Comparison of ENCODE assay signal across 25 cellular contexts in genomic region chr15:63803106-63803886, GRCh38. TPM values are rescaled to one million over a fixed set of nuclear protein-coding genes. Genes with fewer than 3 reads are reported as not detected.
A peak's percentile ranks its signal among the peaks of the same experiment; 100 is the strongest.
DNase-seq lines count a peak whose midpoint lies in the region; ATAC-seq, FAIRE-seq and TF ChIP-seq lines count a peak whose summit lies in the region.
"Had no signal": no experiment of that assay in that cellular context is flagged by ENCODE, and none has a peak within 500 bp of the region (broad histone marks: within the 10 kb centered on the region; RNA-seq: fewer than 3 reads in every experiment).

No MANE protein-coding gene starts in this region.

- H3K4me1 ChIP-seq in cardiac muscle cell (ENCODE audit: low read depth) (peaks cover 17% of the 10 kb centered on the region), right cardiac atrium (ENCODE audit: control insufficient read depth, insufficient read depth, low read length) (peaks cover 16% of the 10 kb centered on the region)
- H3K4me1 ChIP-seq: colonic mucosa had no signal

- no peak for ATAC-seq in right cardiac atrium
- no peak for ATAC-seq in activated CD4-positive, CD25-positive, alpha-beta regulatory T cell treated with anti-CD3 and anti-CD28 coated beads, Interleukin-2, amount 50 U/mL, for 24 hours
- ATAC-seq: mucosa of descending colon, T-helper 17 cell had no signal

- intact Hi-C loops in right cardiac atrium (cut with DNase I) = no loop called here

- DNase-seq in cardiac muscle cell (ENCODE audit: low read depth in 1 of 2, low spot score in 1 of 2) = peak in 1 of 2 donors; percentile 39
- no peak for DNase-seq in right cardiac atrium
- peak; percentile 15 for DNase-seq in NCI-H226
- DNase-seq in bronchial epithelial cell (ENCODE audit: low read depth) = peak; percentile 38
- no peak for DNase-seq in HPDE6-E6E7 (ENCODE audit: extremely low spot score)
- DNase-seq in putamen (ENCODE audit: low spot score) = no peak
- DNase-seq in DMS153 (lab: John Stamatoyannopoulos, UW) = no peak
- DNase-seq: activated CD4-positive, alpha-beta T cell treated with anti-CD3 and anti-CD28 coated beads for 4 hours; activated gamma-delta T cell treated with Interleukin-2 at 50 U/mL for 16 hours; activated T-cell treated with anti-CD3 and anti-CD28 coated beads, Interleukin-2, amount 50 U/mL, for 1 hour; C1 segment of cervical spinal cord; colonic mucosa; effector CD8-positive, alpha-beta T cell; kidney glomerular epithelial cell; mucosa of descending colon; NCI-H2029 treated with DMSO at 0.1 percent for 48 hours; NCI-H446; stimulated activated CD4-positive, alpha-beta T cell treated with anti-CD3 and anti-CD28 coated beads, Interleukin-1b, Interleukin-23, amount 100 ng/mL, for 48 hours; T-helper 17 cell; transverse colon had no signal

- H3K4me3 ChIP-seq in cardiac muscle cell = no peak overlapping the region
- H3K4me3 ChIP-seq in right cardiac atrium (ENCODE audit: low read length) = no peak overlapping the region
- no peak overlapping the region for H3K4me3 ChIP-seq in bronchial epithelial cell (ENCODE audit: low read depth, low read length)
- H3K4me3 ChIP-seq: colonic mucosa, lung, mucosa of descending colon, SK-N-MC, smooth muscle cell, transverse colon had no signal

- WGBS in right cardiac atrium = 74% methylated on average over 6 of the region's 6 CpGs

- no peaks in the 10 kb centered on the region for H3K9me3 ChIP-seq in cardiac muscle cell (ENCODE audit: low read depth)
- H3K9me3 ChIP-seq in right cardiac atrium (ENCODE audit: control insufficient read depth, low read length) = no peaks in the 10 kb centered on the region
- H3K9me3 ChIP-seq: colonic mucosa, mucosa of descending colon, transverse colon had no signal

- no peak for FAIRE-seq in bronchial epithelial cell (lab: Jason Lieb, UNC)

- H3K27me3 ChIP-seq in cardiac muscle cell (no peaks in the 10 kb centered on the region), right cardiac atrium (ENCODE audit: control insufficient read depth, insufficient read depth) (no peaks in the 10 kb centered on the region), bronchial epithelial cell (ENCODE audit: control insufficient read depth, insufficient read depth, low read length) (no peaks in the 10 kb centered on the region)
- H3K27me3 ChIP-seq: colonic mucosa, transverse colon had no signal

- no peak for TF ChIP-seq CTCF in cardiac muscle cell (IDR thresholded peaks at IDR 0.05; ENCODE audit: low read depth, low read length)
- TF ChIP-seq CTCF in bronchial epithelial cell (IDR thresholded peaks at IDR 0.05; ENCODE audit: insufficient read depth, low read length, severe bottlenecking) = no peak

- no peaks in the 10 kb centered on the region for H3K36me3 ChIP-seq in cardiac muscle cell
- no peaks in the 10 kb centered on the region for H3K36me3 ChIP-seq in bronchial epithelial cell (ENCODE audit: control insufficient read depth, insufficient read depth, low read length)
- H3K36me3 ChIP-seq: colonic mucosa, transverse colon had no signal

- H3K27ac ChIP-seq in cardiac muscle cell (peak overlapping the region; percentile 12), right cardiac atrium (ENCODE audit: low read length) (no peak overlapping the region)
- H3K27ac ChIP-seq: colonic mucosa, RWPE1, SK-N-MC, transverse colon had no signal

RNA-seq across cellular contexts. Expression of gene HERC1, which starts 30.5 kb away (rescaled TPM):
- total RNA-seq in cardiac muscle cell (74.4 and 84.3 TPM in 2 replicates), right cardiac atrium (10 to 100 TPM; 83.8 to 98.6 (median 85.8) TPM), bronchial epithelial cell (38.2 and 53.1 TPM in 2 replicates)
- polyA plus RNA-seq in cardiac muscle cell (27.8 and 38.7 TPM in 2 replicates), right cardiac atrium (47.7 TPM)

Comparison
In these comparisons a context has a peak if more than half of its experiments do, and no peak if none do; other contexts are left out.
1. DNase-seq: peak in NCI-H226 (single experiment) and bronchial epithelial cell (single experiment); none in right cardiac atrium (0 of 3), HPDE6-E6E7 (single experiment), putamen (single experiment) and DMS153 (single experiment).